Comparison of ENCODE assay signal across 17 cellular contexts in genomic region chr15:57554821-57555185, GRCh38. TPM values are rescaled to one million over a fixed set of nuclear protein-coding genes. Genes with fewer than 3 reads are reported as not detected.
DNase-seq lines count a peak whose midpoint lies in the region; ATAC-seq lines count a peak whose summit lies in the region.
"Had no signal": no experiment of that assay in that cellular context is flagged by ENCODE, and none has a peak within 500 bp of the region (broad histone marks: within the 10 kb centered on the region; RNA-seq: fewer than 3 reads in every experiment).

No MANE protein-coding gene starts in this region.

- no peak for ATAC-seq in HG03520 (IDR thresholded peaks at IDR 0.05; ENCODE audit: unreplicated experiment)
- ATAC-seq: A549; activated T-cell treated with anti-CD3 and anti-CD28 coated beads, Interleukin-2, amount 50 U/mL, for 72 hours had no signal

- peaks cover 16% of the 10 kb centered on the region for H3K36me3 ChIP-seq in mesodermal cell (ENCODE audit: control insufficient read depth, insufficient read depth, low read length)
- H3K36me3 ChIP-seq: colonic mucosa, HAP-1, tibial artery had no signal

- POLR2A ChIA-PET in activated CD4-positive, alpha-beta T cell treated with anti-CD3 and anti-CD28 coated beads, Interleukin-2, amount 10 ng/mL, durations not matched to agents 7 days and 5 days (lab: Charles Lee), result no interaction called here

- peaks cover 2% of the 10 kb centered on the region for H3K27me3 Mint-ChIP-seq in activated CD4-positive, alpha-beta T cell treated with anti-CD3 and anti-CD28 coated beads, Interleukin-2, amount 10 ng/mL, durations not matched to agents 7 days and 5 days
- peaks cover 9% of the 10 kb centered on the region for H3K27me3 Mint-ChIP-seq in activated T-helper 1 cell treated with anti-CD3 and anti-CD28 coated beads, Interleukin-12 subunit alpha, Interleukin-12 subunit beta, Interleukin-2, Interleukin-4 antibody, amounts not matched to agents 30 ng/mL and 10 ng/mL and 1 ng/mL, durations not matched to agents 14 hours and 24 hours and 36 hours (ENCODE audit: insufficient read depth)

- H3K27ac Mint-ChIP-seq in activated CD4-positive, alpha-beta T cell treated with anti-CD3 and anti-CD28 coated beads, Interleukin-2, amount 10 ng/mL, durations not matched to agents 7 days and 5 days, result no peak overlapping the region
- no peak overlapping the region for H3K27ac Mint-ChIP-seq in activated T-helper 1 cell treated with anti-CD3 and anti-CD28 coated beads, Interleukin-12 subunit alpha, Interleukin-12 subunit beta, Interleukin-2, Interleukin-4 antibody, amounts not matched to agents 30 ng/mL and 10 ng/mL and 1 ng/mL, durations not matched to agents 14 hours and 24 hours and 36 hours
- H3K27ac Mint-ChIP-seq: activated T-cell treated with anti-CD3 and anti-CD28 coated beads, Interleukin-2, amount 50 U/mL, for 72 hours; CD4-positive, alpha-beta T cell; memory B cell; T-helper 2 cell treated with Interferon-gamma antibody and Interleukin-4, amounts not matched to agents 5 μg/mL and 100 μg/mL, for 36 hours had no signal

- CTCF ChIA-PET in activated CD4-positive, alpha-beta T cell treated with anti-CD3 and anti-CD28 coated beads, Interleukin-2, amount 10 ng/mL, durations not matched to agents 7 days and 5 days (lab: Charles Lee), result interaction anchor here (1.4 kb wide), 1 partner anchor 12 kb away, joined by 3 read pairs; no protein-coding TSS in a partner anchor

- intact Hi-C loops in activated T-helper 1 cell treated with anti-CD3 and anti-CD28 coated beads, Interleukin-12 subunit alpha, Interleukin-12 subunit beta, Interleukin-2, Interleukin-4 antibody, amounts not matched to agents 30 ng/mL and 10 ng/mL and 1 ng/mL, durations not matched to agents 14 hours and 24 hours and 36 hours (cut with micrococcal nuclease), result no loop called here

- no peak overlapping the region for H3K4me3 ChIP-seq in mesodermal cell (ENCODE audit: extremely low read depth, insufficient read depth, low read length, poor library complexity, severe bottlenecking)
- H3K4me3 ChIP-seq: A549, colonic mucosa, HAP-1, tibial artery had no signal

- no peak overlapping the region for H3K4me3 Mint-ChIP-seq in activated CD4-positive, alpha-beta T cell treated with anti-CD3 and anti-CD28 coated beads, Interleukin-2, amount 10 ng/mL, durations not matched to agents 7 days and 5 days
- no peak overlapping the region for H3K4me3 Mint-ChIP-seq in activated T-helper 1 cell treated with anti-CD3 and anti-CD28 coated beads, Interleukin-12 subunit alpha, Interleukin-12 subunit beta, Interleukin-2, Interleukin-4 antibody, amounts not matched to agents 30 ng/mL and 10 ng/mL and 1 ng/mL, durations not matched to agents 14 hours and 24 hours and 36 hours
- H3K4me3 Mint-ChIP-seq: activated T-cell treated with anti-CD3 and anti-CD28 coated beads, Interleukin-2, amount 50 U/mL, for 72 hours; CD4-positive, alpha-beta T cell; memory B cell; T-helper 2 cell treated with Interferon-gamma antibody and Interleukin-4, amounts not matched to agents 5 μg/mL and 100 μg/mL, for 36 hours had no signal

- H3K4me1 Mint-ChIP-seq in activated CD4-positive, alpha-beta T cell treated with anti-CD3 and anti-CD28 coated beads, Interleukin-2, amount 10 ng/mL, durations not matched to agents 7 days and 5 days, result no peaks in the 10 kb centered on the region
- no peaks in the 10 kb centered on the region for H3K4me1 Mint-ChIP-seq in activated T-helper 1 cell treated with anti-CD3 and anti-CD28 coated beads, Interleukin-12 subunit alpha, Interleukin-12 subunit beta, Interleukin-2, Interleukin-4 antibody, amounts not matched to agents 30 ng/mL and 10 ng/mL and 1 ng/mL, durations not matched to agents 14 hours and 24 hours and 36 hours (ENCODE audit: low read depth)
- H3K4me1 Mint-ChIP-seq: memory B cell had no signal

- WGBS in mesodermal cell (ENCODE audit: insufficient coverage in 2 of 2), 2 experiments, result 82 to 90% methylated on average over 3 of the region's 4 CpGs

- H3K27ac ChIP-seq in cingulate gyrus (ENCODE audit: low read depth, low read length), result peak overlapping the region; percentile 78
- H3K27ac ChIP-seq in mesodermal cell (ENCODE audit: low read depth, low read length, severe bottlenecking), result peak overlapping the region; percentile 84
- H3K27ac ChIP-seq in temporal lobe (ENCODE audit: low read depth, low read length), result peak overlapping the region; percentile 25
- H3K27ac ChIP-seq: colonic mucosa, tibial artery had no signal

- H3K36me3 Mint-ChIP-seq in activated CD4-positive, alpha-beta T cell treated with anti-CD3 and anti-CD28 coated beads, Interleukin-2, amount 10 ng/mL, durations not matched to agents 7 days and 5 days (ENCODE audit: low read depth), result no peaks in the 10 kb centered on the region
- no peaks in the 10 kb centered on the region for H3K36me3 Mint-ChIP-seq in activated T-helper 1 cell treated with anti-CD3 and anti-CD28 coated beads, Interleukin-12 subunit alpha, Interleukin-12 subunit beta, Interleukin-2, Interleukin-4 antibody, amounts not matched to agents 30 ng/mL and 10 ng/mL and 1 ng/mL, durations not matched to agents 14 hours and 24 hours and 36 hours (ENCODE audit: low read depth)
- H3K36me3 Mint-ChIP-seq: memory B cell had no signal

- H3K9me3 Mint-ChIP-seq in activated CD4-positive, alpha-beta T cell treated with anti-CD3 and anti-CD28 coated beads, Interleukin-2, amount 10 ng/mL, durations not matched to agents 7 days and 5 days, result no peaks in the 10 kb centered on the region
- H3K9me3 Mint-ChIP-seq in activated T-helper 1 cell treated with anti-CD3 and anti-CD28 coated beads, Interleukin-12 subunit alpha, Interleukin-12 subunit beta, Interleukin-2, Interleukin-4 antibody, amounts not matched to agents 30 ng/mL and 10 ng/mL and 1 ng/mL, durations not matched to agents 14 hours and 24 hours and 36 hours, result peaks cover 5% of the 10 kb centered on the region
- H3K9me3 Mint-ChIP-seq: CD4-positive, alpha-beta T cell; memory B cell; T-helper 2 cell treated with Interferon-gamma antibody and Interleukin-4, amounts not matched to agents 5 μg/mL and 100 μg/mL, for 36 hours had no signal

- DNase-seq in NCI-H345 (lab: John Stamatoyannopoulos, UW) (peak; percentile 78), NCI-H345 treated with DMSO at 0.1 percent for 48 hours (lab: John Stamatoyannopoulos, UW; ENCODE audit: unreplicated experiment) (no peak)
- no peak for DNase-seq in activated CD4-positive, alpha-beta T cell treated with anti-CD3 and anti-CD28 coated beads, Interleukin-2, amount 10 ng/mL, durations not matched to agents 7 days and 5 days
- no peak for DNase-seq in activated T-helper 1 cell treated with anti-CD3 and anti-CD28 coated beads, Interleukin-12 subunit alpha, Interleukin-12 subunit beta, Interleukin-2, Interleukin-4 antibody, amounts not matched to agents 30 ng/mL and 10 ng/mL and 1 ng/mL, durations not matched to agents 14 hours and 24 hours and 36 hours (ENCODE audit: low spot score)
- DNase-seq: activated T-cell treated with anti-CD3 and anti-CD28 coated beads, Interleukin-2, amount 50 U/mL, for 72 hours; CD4-positive, alpha-beta T cell; colonic mucosa; KG1; tibial artery had no signal

- no peaks in the 10 kb centered on the region for H3K9me3 ChIP-seq in mesodermal cell (ENCODE audit: control insufficient read depth, low read length)
- H3K9me3 ChIP-seq: A549, colonic mucosa, HAP-1, tibial artery had no signal

- peaks cover 57% of the 10 kb centered on the region for H3K4me1 ChIP-seq in mesodermal cell (ENCODE audit: control insufficient read depth, insufficient read depth, low read length, poor library complexity, severe bottlenecking)
- H3K4me1 ChIP-seq: colonic mucosa had no signal

RNA-seq across cellular contexts. Expression of gene MYZAP, which starts 36.9 kb away (rescaled TPM):
- 12.3 TPM for polyA plus RNA-seq in mesodermal cell (2013, experiment 1 of 2)
- polyA plus RNA-seq in mesodermal cell (2013, experiment 2 of 2), result 7.7 TPM
- 0.25 TPM for total RNA-seq in temporal lobe
- not detected for total RNA-seq in activated CD4-positive, alpha-beta T cell treated with anti-CD3 and anti-CD28 coated beads, Interleukin-2, amount 10 ng/mL, durations not matched to agents 7 days and 5 days
- total RNA-seq in activated T-helper 1 cell treated with anti-CD3 and anti-CD28 coated beads, Interleukin-12 subunit alpha, Interleukin-12 subunit beta, Interleukin-2, Interleukin-4 antibody, amounts not matched to agents 30 ng/mL and 10 ng/mL and 1 ng/mL, durations not matched to agents 14 hours and 24 hours and 36 hours, result not detected in 2 replicates

Comparison
In these comparisons a context has a peak if more than half of its experiments do, and no peak if none do; other contexts are left out.
1. H3K27ac ChIP-seq: peak in every context shown above with its lines; median percentile 84 in mesodermal cell; 78 in cingulate gyrus; 25 in temporal lobe.